Comparison of ENCODE assay signal across 22 cellular contexts in genomic region chr16:59729613-59730012, GRCh38.
DNase-seq lines count a peak whose midpoint lies in the region; ATAC-seq, FAIRE-seq and TF ChIP-seq lines count a peak whose summit lies in the region.
"Had no signal": no experiment of that assay in that cellular context is flagged by ENCODE, and none has a peak within 500 bp of the region (broad histone marks: within the 10 kb centered on the region; RNA-seq: fewer than 3 reads in every experiment).

No MANE protein-coding gene starts in this region.

- TF ChIP-seq RAD21 in H1 (IDR thresholded peaks at IDR 0.05 in 1 of 2, conservative IDR thresholded peaks at IDR 0.05 in 1 of 2; ENCODE audit: low read depth in 2 of 2, low read length in 2 of 2), result no peak
- no peak for TF ChIP-seq RAD21 in HepG2 (CRISPR knock-in tag; IDR thresholded peaks at IDR 0.05)

- H2BK120ac ChIP-seq in H1 (replicated peaks; ENCODE audit: low read depth, low read length) (no peak overlapping the region), neuronal stem cell (ENCODE audit: low read depth, low read length) (no peak overlapping the region)

- H3K14ac ChIP-seq in H1 (ENCODE audit: insufficient read length) (no peak overlapping the region), neuronal stem cell (ENCODE audit: low read length) (peak overlapping the region; percentile 14)

- DNase-seq in H1 (ENCODE audit: low read depth in 1 of 2, low spot score in 2 of 2) (no peak), HepG2 (ENCODE audit: low spot score) (no peak), neuronal stem cell (ENCODE audit: low spot score) (no peak), ovary (no peak), GM19240 (ENCODE audit: insufficient read length, low spot score) (no peak), WERI-Rb-1 (no peak)
- DNase-seq: 8988T; ACHN; AML-193; C1 segment of cervical spinal cord; Calu3; CD4-positive, alpha-beta memory T cell; COR-L47; DMS53; DMS79 treated with DMSO at 0.1 percent for 48 hours; GF-D8; GM23248; H9 had no signal

- no peak for TF ChIP-seq POLR2A in H1 (IDR thresholded peaks at IDR 0.05; ENCODE audit: control extremely low read depth in 1 of 2, low read depth in 2 of 2, low read length in 2 of 2)
- TF ChIP-seq POLR2A in HepG2 (IDR thresholded peaks at IDR 0.05; ENCODE audit: insufficient read depth in 1 of 2, low read depth in 2 of 2, low read length in 2 of 2), result no peak
- no peak for TF ChIP-seq POLR2A in ovary (IDR thresholded peaks at IDR 0.05)

- FAIRE-seq in H1 (lab: Jason Lieb, UNC), result no peak
- no peak for FAIRE-seq in HepG2 (lab: Jason Lieb, UNC)
- FAIRE-seq: A549, GM12891, GM18507 had no signal

- in situ Hi-C loops in HepG2 (cut with HindIII; ENCODE audit: extremely low pct_ligation_motif_present, low pct_unique_long_range_greater_than_20kb), result no loop called here

- H3K27me3 ChIP-seq in H1 (replicated peaks in 1 of 4; ENCODE audit: control insufficient read depth in 3 of 4, extremely low read depth in 1 of 4, insufficient read depth in 3 of 4, low read length in 3 of 4) (no peaks in the 10 kb centered on the region), HepG2 (ENCODE audit: control insufficient read depth in 1 of 2, insufficient read depth in 2 of 2, low read length in 2 of 2) (no peaks in the 10 kb centered on the region), neuronal stem cell (ENCODE audit: control insufficient read depth in 3 of 3, insufficient read depth in 3 of 3, low read depth in 1 of 3, low read length in 3 of 3) (no peaks in the 10 kb centered on the region), ovary (no peaks in the 10 kb centered on the region), WERI-Rb-1 (ENCODE audit: insufficient read depth, low read depth, severe bottlenecking) (no peaks in the 10 kb centered on the region)

- H2BK15ac ChIP-seq in H1 (ENCODE audit: low read length) (no peak overlapping the region), neuronal stem cell (ENCODE audit: low read length) (no peak overlapping the region)

- intact Hi-C loops in HepG2 (cut with micrococcal nuclease; ENCODE audit: unreplicated experiment) (no loop called here), ovary (cut with DNase I) (no loop called here)

- TF ChIP-seq CTCF in H1 (IDR thresholded peaks at IDR 0.05; ENCODE audit: control extremely low read depth in 1 of 3, insufficient read depth in 1 of 3, low read depth in 1 of 3, low read length in 3 of 3) (no peak), HepG2 (CRISPR knock-in tag; IDR thresholded peaks at IDR 0.05) (no peak), ovary (IDR thresholded peaks at IDR 0.05) (no peak), WERI-Rb-1 (IDR thresholded peaks at IDR 0.05; ENCODE audit: low read depth, low read length) (no peak)

- H3K4me3 ChIP-seq in H1 (ENCODE audit: extremely low read depth in 1 of 4, insufficient read depth in 2 of 4, low read depth in 3 of 4, low read length in 4 of 4), result no peak overlapping the region
- H3K4me3 ChIP-seq in HepG2 (replicated peaks in 1 of 3; ENCODE audit: insufficient read depth in 1 of 3, low read depth in 2 of 3, low read length in 3 of 3), result no peak overlapping the region
- no peak overlapping the region for H3K4me3 ChIP-seq in neuronal stem cell (ENCODE audit: low read length in 2 of 2)
- no peak overlapping the region for H3K4me3 ChIP-seq in ovary
- H3K4me3 ChIP-seq in WERI-Rb-1 (ENCODE audit: low read depth, low read length), result no peak overlapping the region
- H3K4me3 ChIP-seq: A549, GM23248 had no signal

- H3K56ac ChIP-seq in H1 (replicated peaks; ENCODE audit: insufficient read length, low read depth, low read length), result no peak overlapping the region

- H3K79me1 ChIP-seq in H1 (ENCODE audit: low read depth, low read length) (no peaks in the 10 kb centered on the region), neuronal stem cell (ENCODE audit: low read depth, low read length) (no peaks in the 10 kb centered on the region)

- H2AFZ ChIP-seq in H1 (ENCODE audit: low read length), result no peak overlapping the region
- no peak overlapping the region for H2AFZ ChIP-seq in HepG2 (ENCODE audit: low read length)
- no peak overlapping the region for H2AFZ ChIP-seq in neuronal stem cell (ENCODE audit: low read length)
- H2AFZ ChIP-seq: GM23248 had no signal

- H2BK20ac ChIP-seq in H1 (ENCODE audit: low read length), result no peak overlapping the region

- BruUV-seq in HepG2 (replicated peaks; lab: Mats Ljungman, UMichigan), result no TSS peak

- WGBS in H1 (ENCODE audit: extremely low coverage in 1 of 2, insufficient coverage in 1 of 2, insufficient read length in 1 of 2, insufficient replicate concordance in 2 of 2, low coverage in 1 of 2, low lambda C conversion rate in 2 of 2, missing lambda C conversion rate in 1 of 2), 2 experiments, result 82% methylated on average over 3 of the region's 3 CpGs; no CpG with 5 or more reads in 1 of the 2 experiments
- WGBS in HepG2 (ENCODE audit: low lambda C conversion rate), result 4% methylated on average over 3 of the region's 3 CpGs
- WGBS in neuronal stem cell (ENCODE audit: extremely low coverage in 2 of 2, insufficient read length in 2 of 2, insufficient replicate concordance in 1 of 2), 2 donors, result no CpG with 5 or more reads among the region's 3 CpGs
- WGBS in ovary, 3 donors, result 93 to 95% (median 94%) methylated on average over 3 of the region's 3 CpGs

- H3K79me2 ChIP-seq in H1 (ENCODE audit: control insufficient read depth in 1 of 2, insufficient read depth in 2 of 2, low read length in 2 of 2) (no peaks in the 10 kb centered on the region), HepG2 (ENCODE audit: insufficient read depth, low read length) (no peaks in the 10 kb centered on the region)

- TF ChIP-seq EP300 in H1 (IDR thresholded peaks at IDR 0.05; ENCODE audit: borderline replicate concordance in 1 of 2, low read depth in 2 of 2, low read length in 2 of 2), result no peak
- no peak for TF ChIP-seq EP300 in HepG2 (IDR thresholded peaks at IDR 0.05; ENCODE audit: low read depth in 2 of 2, low read length in 2 of 2)
- no peak for TF ChIP-seq EP300 in HepG2 (CRISPR knock-in tag; IDR thresholded peaks at IDR 0.05; ENCODE audit: borderline replicate concordance)
- no peak for TF ChIP-seq EP300 in ovary (IDR thresholded peaks at IDR 0.05)

- H3K4me2 ChIP-seq in H1 (ENCODE audit: insufficient read depth in 1 of 2, low read depth in 2 of 2, low read length in 2 of 2), result no peak overlapping the region
- no peak overlapping the region for H3K4me2 ChIP-seq in HepG2 (ENCODE audit: low read depth, low read length)
- H3K4me2 ChIP-seq in neuronal stem cell (ENCODE audit: insufficient read depth, low read length, poor library complexity, severe bottlenecking), result no peak overlapping the region
- H3K4me2 ChIP-seq: A549 had no signal

- H2AK5ac ChIP-seq in H1 (ENCODE audit: low read depth, low read length), result no peak overlapping the region
- H2AK5ac ChIP-seq in neuronal stem cell (ENCODE audit: low read depth, low read length), result no peak overlapping the region

- H3K27ac ChIP-seq in H1 (ENCODE audit: low read depth, low read length), result no peak overlapping the region
- H3K27ac ChIP-seq in HepG2 (ENCODE audit: extremely low read length, insufficient read depth, low read length), result no peak overlapping the region
- no peak overlapping the region for H3K27ac ChIP-seq in neuronal stem cell (replicated peaks; ENCODE audit: low read length)
- H3K27ac ChIP-seq in ovary, result no peak overlapping the region
- H3K27ac ChIP-seq in WERI-Rb-1, result no peak overlapping the region
- H3K27ac ChIP-seq: A549, GM23248 had no signal

- H4K20me1 ChIP-seq in H1 (replicated peaks in 1 of 2; ENCODE audit: control insufficient read depth in 1 of 2, insufficient read depth in 2 of 2, low read length in 2 of 2) (no peaks in the 10 kb centered on the region), HepG2 (ENCODE audit: insufficient read depth, low read length) (no peaks in the 10 kb centered on the region)

- H3K23me2 ChIP-seq in H1 (ENCODE audit: low read depth, low read length), result no peaks in the 10 kb centered on the region; the same call in 1 of the 2 replicates

- H3K9ac ChIP-seq in H1 (replicated peaks in 1 of 4; ENCODE audit: extremely low read depth in 1 of 4, low read depth in 3 of 4, low read length in 3 of 4) (no peak overlapping the region), HepG2 (ENCODE audit: insufficient read depth, low read depth, low read length) (no peak overlapping the region), neuronal stem cell (ENCODE audit: low read depth, low read length, poor library complexity) (peak overlapping the region; percentile 34)
- H3K9ac ChIP-seq: GM23248 had no signal

- H3K36me3 ChIP-seq in H1 (ENCODE audit: control insufficient read depth in 2 of 4, insufficient read depth in 4 of 4, low read length in 3 of 4) (no peaks in the 10 kb centered on the region), HepG2 (replicated peaks in 1 of 2; ENCODE audit: control insufficient read depth in 1 of 2, insufficient read depth in 2 of 2, low read length in 2 of 2) (no peaks in the 10 kb centered on the region), neuronal stem cell (replicated peaks in 1 of 2; ENCODE audit: control insufficient read depth in 2 of 2, insufficient read depth in 2 of 2, low read length in 2 of 2) (no peaks in the 10 kb centered on the region), ovary (no peaks in the 10 kb centered on the region), WERI-Rb-1 (no peaks in the 10 kb centered on the region)

- H3K18ac ChIP-seq in H1 (ENCODE audit: extremely low read depth, low read length) (no peak overlapping the region), neuronal stem cell (ENCODE audit: low read length) (peak overlapping the region; percentile 63)

- H2BK12ac ChIP-seq in H1 (ENCODE audit: low read depth, low read length) (peak overlapping the region; percentile 12; the same call in 1 of the 2 replicates), neuronal stem cell (ENCODE audit: low read length) (no peak overlapping the region)

- CTCF ChIA-PET in H1 (lab: Charles Lee; ENCODE audit: partially characterized antibody), result interaction anchor here (0.9 kb wide), 1 partner anchor 103 kb away, joined by 3 read pairs; no protein-coding TSS in a partner anchor
- CTCF ChIA-PET in HepG2 (lab: Yijun Ruan, JAX; ENCODE audit: low intra/inter-chr PET ratio, low total read pairs), result no interaction called here

- H3K4me1 ChIP-seq in H1 (replicated peaks in 1 of 4; ENCODE audit: control insufficient read depth in 3 of 4, insufficient read depth in 4 of 4, low read length in 3 of 4) (no peaks in the 10 kb centered on the region), HepG2 (ENCODE audit: insufficient read depth, low read length) (no peaks in the 10 kb centered on the region), neuronal stem cell (ENCODE audit: control insufficient read depth in 2 of 2, insufficient read depth in 1 of 2, low read depth in 1 of 2, low read length in 2 of 2) (no peaks in the 10 kb centered on the region), ovary (ENCODE audit: insufficient read depth) (no peaks in the 10 kb centered on the region)
- H3K4me1 ChIP-seq: A549 had no signal

- no peaks in the 10 kb centered on the region for H3K9me3 ChIP-seq in H1 (ENCODE audit: insufficient read depth in 2 of 2, low read depth in 1 of 2, low read length in 1 of 2)
- H3K9me3 ChIP-seq in HepG2 (ENCODE audit: low read length), result peaks cover 78% of the 10 kb centered on the region
- H3K9me3 ChIP-seq in neuronal stem cell (replicated peaks in 1 of 2; ENCODE audit: control insufficient read depth in 2 of 2, insufficient read depth in 1 of 2, low read depth in 1 of 2, low read length in 2 of 2), result no peaks in the 10 kb centered on the region
- no peaks in the 10 kb centered on the region for H3K9me3 ChIP-seq in ovary
- H3K9me3 ChIP-seq in WERI-Rb-1 (ENCODE audit: severe bottlenecking), result no peaks in the 10 kb centered on the region
- H3K9me3 ChIP-seq: A549 had no signal

- H3K23ac ChIP-seq in H1 (ENCODE audit: insufficient read length) (no peak overlapping the region), neuronal stem cell (ENCODE audit: low read depth, low read length, poor library complexity) (no peak overlapping the region)

- POLR2A ChIA-PET in H1 (lab: Charles Lee; ENCODE audit: partially characterized antibody) (no interaction called here), HepG2 (lab: Yijun Ruan, JAX) (no interaction called here)

- H3K4ac ChIP-seq in H1 (replicated peaks; ENCODE audit: insufficient read length, low read depth, low read length) (no peak overlapping the region), neuronal stem cell (ENCODE audit: low read length) (no peak overlapping the region)

- no peak for ATAC-seq in HepG2
- ATAC-seq: A549, HCT116 had no signal

- no peak overlapping the region; the same call in 1 of the 2 replicates for H4K8ac ChIP-seq in H1 (ENCODE audit: extremely low read depth, insufficient read depth, low read length)
- H4K8ac ChIP-seq in neuronal stem cell (ENCODE audit: low read depth, low read length), result no peak overlapping the region

- H2BK5ac ChIP-seq in H1 (ENCODE audit: low read depth, low read length), result no peak overlapping the region
- H2BK5ac ChIP-seq in neuronal stem cell (ENCODE audit: low read length), result no peak overlapping the region

- H4K5ac ChIP-seq in H1 (ENCODE audit: insufficient read length, low read depth, low read length), result no peak overlapping the region

- H4K91ac ChIP-seq in H1 (replicated peaks; ENCODE audit: insufficient read length, low read length), result no peak overlapping the region
- H4K91ac ChIP-seq in neuronal stem cell (ENCODE audit: low read depth, low read length, poor library complexity), result no peak overlapping the region
